Comparison of ENCODE assay signal across 31 cellular contexts in genomic region chr5:2176581-2176980, GRCh38.
"Had no signal": no experiment of that assay in that cellular context is flagged by ENCODE, and none has a peak within 500 bp of the region (broad histone marks: within the 10 kb centered on the region; RNA-seq: fewer than 3 reads in every experiment).

No MANE protein-coding gene starts in this region.

- H3K4me2 ChIP-seq: PC-9 had no signal

- H3K27ac Mint-ChIP-seq: activated CD4-positive, alpha-beta T cell treated with anti-CD3 and anti-CD28 coated beads for 36 hours; activated CD4-positive, alpha-beta T cell treated with anti-CD3 and anti-CD28 coated beads, Interleukin-2, amount 10 ng/mL, durations not matched to agents 7 days and 5 days; activated CD8-positive, alpha-beta T cell treated with anti-CD3 and anti-CD28 coated beads, Interleukin-2, amount 10 ng/mL, durations not matched to agents 7 days and 5 days; activated naive CD4-positive, alpha-beta T cell treated with anti-CD3 and anti-CD28 coated beads, Interleukin-2, amount 50 U/mL, for 24 hours; activated naive CD8-positive, alpha-beta T cell treated with anti-CD3 and anti-CD28 coated beads, Interleukin-2, amount 10 ng/mL, durations not matched to agents 7 days and 5 days; activated T-cell treated with anti-CD3 and anti-CD28 coated beads, Interleukin-2, amount 50 U/mL, for 24 hours; activated T-helper 2 cell treated with anti-CD3 and anti-CD28 coated beads, Interferon-gamma antibody, Interleukin-2, Interleukin-4, amounts not matched to agents 10 μg/mL and 5 μg/mL and 100 μg/mL, durations not matched to agents 14 hours and 24 hours and 36 hours; T-helper 1 cell treated with Interleukin-12 subunit alpha and Interleukin-12 subunit beta and Interleukin-4 antibody, amounts not matched to agents 30 μg/mL and 1 μg/mL, for 36 hours; T-helper 2 cell treated with Interferon-gamma antibody and Interleukin-4, amounts not matched to agents 5 μg/mL and 100 μg/mL, for 36 hours; WTC11 had no signal

- H3K27me3 Mint-ChIP-seq: activated naive CD4-positive, alpha-beta T cell treated with anti-CD3 and anti-CD28 coated beads, Interleukin-2, amount 50 U/mL, for 24 hours; activated naive CD8-positive, alpha-beta T cell treated with anti-CD3 and anti-CD28 coated beads, Interleukin-2, amount 10 ng/mL, durations not matched to agents 7 days and 5 days had no signal

- ATAC-seq: activated CD4-positive, alpha-beta T cell treated with anti-CD3 and anti-CD28 coated beads for 36 hours; activated CD4-positive, CD25-positive, alpha-beta regulatory T cell treated with anti-CD3 and anti-CD28 coated beads, Interleukin-2, amount 50 U/mL, for 24 hours; activated CD8-positive, alpha-beta T cell treated with anti-CD3 and anti-CD28 coated beads, Interleukin-2, amount 10 ng/mL, durations not matched to agents 7 days and 5 days; WTC11 had no signal

- H3K4me1 ChIP-seq: SJCRH30 had no signal

- H3K36me3 ChIP-seq: SJCRH30 had no signal

- H3K9me3 ChIP-seq: SJCRH30 had no signal

- H3K36me3 Mint-ChIP-seq: activated naive CD4-positive, alpha-beta T cell treated with anti-CD3 and anti-CD28 coated beads, Interleukin-2, amount 50 U/mL, for 24 hours; activated naive CD8-positive, alpha-beta T cell treated with anti-CD3 and anti-CD28 coated beads, Interleukin-2, amount 10 ng/mL, durations not matched to agents 7 days and 5 days; brain; WTC11 had no signal

- H3K9me3 Mint-ChIP-seq: activated CD4-positive, alpha-beta T cell treated with anti-CD3 and anti-CD28 coated beads, Interleukin-2, amount 10 ng/mL, durations not matched to agents 7 days and 5 days; activated naive CD4-positive, alpha-beta T cell treated with anti-CD3 and anti-CD28 coated beads, Interleukin-2, amount 50 U/mL, for 24 hours; activated naive CD8-positive, alpha-beta T cell treated with anti-CD3 and anti-CD28 coated beads, Interleukin-2, amount 10 ng/mL, durations not matched to agents 7 days and 5 days; activated T-cell treated with anti-CD3 and anti-CD28 coated beads, Interleukin-2, amount 50 U/mL, for 24 hours; activated T-helper 2 cell treated with anti-CD3 and anti-CD28 coated beads, Interferon-gamma antibody, Interleukin-2, Interleukin-4, amounts not matched to agents 10 μg/mL and 5 μg/mL and 100 μg/mL, durations not matched to agents 14 hours and 24 hours and 36 hours; brain; T-helper 1 cell treated with Interleukin-12 subunit alpha and Interleukin-12 subunit beta and Interleukin-4 antibody, amounts not matched to agents 30 μg/mL and 1 μg/mL, for 36 hours; T-helper 2 cell treated with Interferon-gamma antibody and Interleukin-4, amounts not matched to agents 5 μg/mL and 100 μg/mL, for 36 hours; WTC11 had no signal

- H3K4me1 Mint-ChIP-seq: activated CD4-positive, alpha-beta T cell treated with anti-CD3 and anti-CD28 coated beads for 36 hours; activated CD4-positive, alpha-beta T cell treated with anti-CD3 and anti-CD28 coated beads, Interleukin-2, amount 10 ng/mL, durations not matched to agents 7 days and 5 days; activated naive CD4-positive, alpha-beta T cell treated with anti-CD3 and anti-CD28 coated beads, Interleukin-2, amount 50 U/mL, for 24 hours; activated naive CD8-positive, alpha-beta T cell treated with anti-CD3 and anti-CD28 coated beads, Interleukin-2, amount 10 ng/mL, durations not matched to agents 7 days and 5 days; WTC11 had no signal

- H2AFZ ChIP-seq: PC-9 had no signal

- H3K27me3 ChIP-seq: SJCRH30 had no signal

- H3K4me3 ChIP-seq: PC-9, SJCRH30, SK-N-MC had no signal

- H3K27ac ChIP-seq: PC-9, SJCRH30, SK-N-MC had no signal

- H3K4me3 Mint-ChIP-seq: activated CD4-positive, alpha-beta T cell treated with anti-CD3 and anti-CD28 coated beads for 36 hours; activated CD4-positive, alpha-beta T cell treated with anti-CD3 and anti-CD28 coated beads, Interleukin-2, amount 10 ng/mL, durations not matched to agents 7 days and 5 days; activated CD8-positive, alpha-beta T cell treated with anti-CD3 and anti-CD28 coated beads, Interleukin-2, amount 10 ng/mL, durations not matched to agents 7 days and 5 days; activated naive CD4-positive, alpha-beta T cell treated with anti-CD3 and anti-CD28 coated beads, Interleukin-2, amount 50 U/mL, for 24 hours; activated naive CD8-positive, alpha-beta T cell treated with anti-CD3 and anti-CD28 coated beads, Interleukin-2, amount 10 ng/mL, durations not matched to agents 7 days and 5 days; activated T-cell treated with anti-CD3 and anti-CD28 coated beads, Interleukin-2, amount 50 U/mL, for 24 hours; brain; T-helper 1 cell treated with Interleukin-12 subunit alpha and Interleukin-12 subunit beta and Interleukin-4 antibody, amounts not matched to agents 30 μg/mL and 1 μg/mL, for 36 hours; T-helper 2 cell treated with Interferon-gamma antibody and Interleukin-4, amounts not matched to agents 5 μg/mL and 100 μg/mL, for 36 hours; WTC11 had no signal

- DNase-seq: activated CD4-positive, alpha-beta T cell treated with anti-CD3 and anti-CD28 coated beads for 36 hours; activated CD4-positive, alpha-beta T cell treated with anti-CD3 and anti-CD28 coated beads, Interleukin-2, amount 10 ng/mL, durations not matched to agents 7 days and 5 days; activated CD4-positive, alpha-beta T cell treated with anti-CD3 and anti-CD28 coated beads, Interleukin-2, amount 50 U/mL, for 48 hours; activated CD8-positive, alpha-beta T cell treated with anti-CD3 and anti-CD28 coated beads, Interleukin-2, amount 10 ng/mL, durations not matched to agents 7 days and 5 days; activated gamma-delta T cell; activated naive CD4-positive, alpha-beta T cell treated with Interleukin-2 at 50 U/mL for 16 hours; activated naive CD8-positive, alpha-beta T cell treated with anti-CD3 and anti-CD28 coated beads, Interleukin-2, amount 10 ng/mL, durations not matched to agents 7 days and 5 days; activated T-cell treated with anti-CD3 and anti-CD28 coated beads, Interleukin-2, amount 50 U/mL, for 24 hours; central memory CD4-positive, alpha-beta T cell; Kasumi-1; KG1; MM.1S; MV-4-11; NCI-H1092; NCI-H1436 treated with DMSO at 0.1 percent for 48 hours; NCI-H1694 treated with DMSO at 0.1 percent for 48 hours; NCI-H2029; NCI-H510A; NCI-H748 treated with DMSO at 0.1 percent for 48 hours; NK-92 treated with Interleukin-12 subunit alpha and Interleukin-12 subunit beta, amount 100 ng/mL, for 24 hours; SHP77; SJCRH30 had no signal
